ENCODE assay signal across 12 cellular contexts in the genomic region with DNA sequence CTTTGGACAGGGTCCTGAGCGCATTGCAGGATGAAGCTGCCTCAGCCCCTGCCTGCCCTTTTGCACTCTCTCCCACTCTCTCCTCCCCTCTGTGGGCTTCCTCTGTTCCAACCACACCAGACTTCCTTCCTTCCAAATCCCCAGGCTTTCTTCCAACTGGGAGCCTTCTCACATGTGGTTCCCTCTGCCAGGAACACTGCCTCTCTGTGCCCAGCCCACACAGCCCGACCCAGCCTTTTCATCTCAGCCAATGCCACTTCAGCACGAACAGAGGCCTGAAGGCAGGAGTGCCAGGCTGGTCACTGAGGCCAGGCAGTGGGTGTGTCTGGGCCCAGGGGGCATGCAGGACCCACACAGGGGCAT. TPM values are rescaled to one million over a fixed set of nuclear protein-coding genes. Genes with fewer than 3 reads are reported as not detected.
DNase-seq lines count a peak whose midpoint lies in the region; ATAC-seq and TF ChIP-seq lines count a peak whose summit lies in the region.
"Had no signal": no experiment of that assay in that cellular context is flagged by ENCODE, and none has a peak within 500 bp of the region (broad histone marks: within the 10 kb centered on the region; RNA-seq: fewer than 3 reads in every experiment).

No MANE protein-coding gene starts in this region.

- no peak overlapping the region for H3K4me3 Mint-ChIP-seq in HFFc6
- H3K4me3 Mint-ChIP-seq: activated T-cell treated with anti-CD3 and anti-CD28 coated beads, Interleukin-2, amount 50 U/mL, for 72 hours; mesothelial cell of epicardium had no signal

- peaks cover 24 to 39% of the 10 kb centered on the region in 2 experiments for H3K79me1 ChIP-seq in IMR-90 (ENCODE audit: low read depth in 1 of 2, low read length in 2 of 2)

- H3K56ac ChIP-seq in IMR-90 (ENCODE audit: extremely low read depth, insufficient read depth, low read length) = no peak overlapping the region

- peaks cover 27% of the 10 kb centered on the region for H3K4me1 Mint-ChIP-seq in HFFc6 (ENCODE audit: low read depth)

- intact Hi-C loops in IMR-90 (cut with micrococcal nuclease) = no loop called here

- H2BK120ac ChIP-seq in IMR-90 (ENCODE audit: low read depth, low read length) = no peak overlapping the region

- H4K8ac ChIP-seq in IMR-90 (ENCODE audit: low read depth in 2 of 2, low read length in 2 of 2) = no peak overlapping the region

- peak overlapping the region; percentile 85 for H2AK9ac ChIP-seq in IMR-90 (replicated peaks; ENCODE audit: low read depth, low read length, poor library complexity)

- TF ChIP-seq RAD21 in IMR-90 (IDR thresholded peaks at IDR 0.05; ENCODE audit: low read length) = no peak

- no peak overlapping the region for H2BK20ac ChIP-seq in IMR-90 (ENCODE audit: low read depth, low read length)

- H3K4me3 ChIP-seq in IMR-90 (ENCODE audit: insufficient read depth, low read depth, low read length) = no peak overlapping the region
- H3K4me3 ChIP-seq in lung = no peak overlapping the region
- no peak overlapping the region for H3K4me3 ChIP-seq in stomach smooth muscle (ENCODE audit: low read length in 2 of 2)
- no peak overlapping the region for H3K4me3 ChIP-seq in WERI-Rb-1 (ENCODE audit: low read depth, low read length)

- TF ChIP-seq CTCF in IMR-90 (conservative IDR thresholded peaks at IDR 0.05; ENCODE audit: low read depth, low read length) = no peak
- TF ChIP-seq CTCF in lung (IDR thresholded peaks at IDR 0.05; ENCODE audit: control extremely low read depth, extremely low read depth) = no peak
- TF ChIP-seq CTCF in HFFc6 (IDR thresholded peaks at IDR 0.05) = no peak
- no peak for TF ChIP-seq CTCF in WERI-Rb-1 (IDR thresholded peaks at IDR 0.05; ENCODE audit: low read depth, low read length)

- TF ChIP-seq POLR2A in IMR-90 (IDR thresholded peaks at IDR 0.05; ENCODE audit: low read depth, low read length) = no peak

- peaks cover 20% of the 10 kb centered on the region for H4K20me1 ChIP-seq in IMR-90 (ENCODE audit: insufficient read depth, low read length)

- H2BK5ac ChIP-seq in IMR-90 (ENCODE audit: low read depth, low read length, poor library complexity, severe bottlenecking) = no peak overlapping the region

- dilution Hi-C loops in IMR-90 (cut with HindIII; ENCODE audit: low sequenced_read_pairs, unreplicated experiment) = no loop called here

- H3K4me1 ChIP-seq in IMR-90 (ENCODE audit: control insufficient read depth, insufficient read depth, low read length) (peaks cover 9% of the 10 kb centered on the region), lung (ENCODE audit: control insufficient read depth in 2 of 2, insufficient read depth in 2 of 2, low read length in 2 of 2) (peaks cover 0 to 15% of the 10 kb centered on the region in 2 donors), stomach smooth muscle (ENCODE audit: control insufficient read depth, insufficient read depth, low read length) (peaks cover 53% of the 10 kb centered on the region)

- no peak overlapping the region for H3K4ac ChIP-seq in IMR-90 (ENCODE audit: low read depth, low read length)

- in situ Hi-C loops in IMR-90 (cut with MboI; ENCODE audit: low sequenced_read_pairs) = loop anchor here (25.0 kb wide), 2 partner anchors 394 to 569 kb away; partner anchors contain the start of genes RHCE, RSRP1 and SYF2

- H3K27me3 Mint-ChIP-seq in HFFc6 (ENCODE audit: insufficient read depth) = no peaks in the 10 kb centered on the region; the same call in none of the 2 replicates

- no peak overlapping the region for H3K9ac ChIP-seq in IMR-90 (ENCODE audit: low read depth, low read length)
- no peak overlapping the region for H3K9ac ChIP-seq in stomach smooth muscle (ENCODE audit: low read length in 2 of 2)

- H3K36me3 ChIP-seq in IMR-90 (ENCODE audit: control insufficient read depth, insufficient read depth, low read length) (peaks cover 38% of the 10 kb centered on the region; the same call in 1 of the 2 replicates), lung (ENCODE audit: control insufficient read depth in 2 of 2, insufficient read depth in 2 of 2, low read length in 2 of 2) (peaks cover 0 to 26% of the 10 kb centered on the region in 2 donors), stomach smooth muscle (ENCODE audit: control insufficient read depth in 2 of 2, insufficient read depth in 2 of 2, low read length in 2 of 2) (peaks cover 6 to 17% of the 10 kb centered on the region in 2 donors), WERI-Rb-1 (peaks cover 21% of the 10 kb centered on the region)

- H3K36me3 Mint-ChIP-seq in HFFc6 (ENCODE audit: low read depth) = no peaks in the 10 kb centered on the region; the same call in 1 of the 2 replicates

- BruUV-seq in IMR-90 (replicated peaks; lab: Mats Ljungman, UMichigan) = no TSS peak

- H3K23ac ChIP-seq in IMR-90 (ENCODE audit: low read depth, low read length) = no peak overlapping the region

- H3K14ac ChIP-seq in IMR-90 (replicated peaks; ENCODE audit: low read depth, low read length) = no peak overlapping the region

- H3K27ac ChIP-seq in IMR-90 (ENCODE audit: insufficient read depth, low read length) (no peak overlapping the region), lung (ENCODE audit: low read depth in 1 of 2, low read length in 1 of 2) (peak overlapping the region in 1 of 2 donors; percentile 78), stomach smooth muscle (ENCODE audit: low read length) (peak overlapping the region; percentile 58), WERI-Rb-1 (no peak overlapping the region)

- H3K27me3 ChIP-seq in IMR-90 (ENCODE audit: control insufficient read depth, insufficient read depth, low read length) (no peaks in the 10 kb centered on the region), lung (ENCODE audit: control insufficient read depth, insufficient read depth) (no peaks in the 10 kb centered on the region), stomach smooth muscle (ENCODE audit: control insufficient read depth in 1 of 2, insufficient read depth in 2 of 2, low read length in 2 of 2) (no peaks in the 10 kb centered on the region), WERI-Rb-1 (ENCODE audit: insufficient read depth, low read depth, severe bottlenecking) (no peaks in the 10 kb centered on the region)

- ATAC-seq in IMR-90 (ENCODE audit: low read depth) (no peak; the same call in 1 of the 2 replicates), lung (ENCODE audit: insufficient read depth, low FRiP score) (peak; percentile 43)
- ATAC-seq: activated T-cell treated with anti-CD3 and anti-CD28 coated beads, Interleukin-2, amount 50 U/mL, for 72 hours had no signal

- no peak overlapping the region for H3K4me2 ChIP-seq in IMR-90 (ENCODE audit: low read depth, low read length)

- H3K9me3 ChIP-seq in IMR-90 (ENCODE audit: control insufficient read depth, insufficient read depth, low read length) (no peaks in the 10 kb centered on the region), lung (ENCODE audit: control insufficient read depth in 2 of 2, insufficient read depth in 1 of 2, low read length in 1 of 2) (no peaks in the 10 kb centered on the region), stomach smooth muscle (ENCODE audit: control insufficient read depth in 2 of 2, low read length in 2 of 2) (no peaks in the 10 kb centered on the region), WERI-Rb-1 (ENCODE audit: severe bottlenecking) (no peaks in the 10 kb centered on the region)

- H3K27ac Mint-ChIP-seq in HFFc6 = no peak overlapping the region; the same call in 1 of the 2 replicates
- H3K27ac Mint-ChIP-seq: activated T-cell treated with anti-CD3 and anti-CD28 coated beads, Interleukin-2, amount 50 U/mL, for 72 hours; mesothelial cell of epicardium had no signal

- H4K91ac ChIP-seq in IMR-90 (ENCODE audit: insufficient read depth, low read depth, low read length) = no peak overlapping the region

- CTCF ChIA-PET in IMR-90 (lab: Yijun Ruan, JAX) = no interaction called here

- H2BK15ac ChIP-seq in IMR-90 (ENCODE audit: low read depth, low read length) = no peak overlapping the region

- DNase-seq in IMR-90 (no peak), epidermal melanocyte (ENCODE audit: insufficient read length, low spot score) (peak; percentile 84), lung (ENCODE audit: low spot score) (no peak), HFFc6 (no peak), GDM1 (lab: John Stamatoyannopoulos, UW) (no peak), WERI-Rb-1 (no peak), islet precursor cell (no peak)
- DNase-seq: activated T-cell treated with anti-CD3 and anti-CD28 coated beads, Interleukin-2, amount 50 U/mL, for 72 hours; NCI-H1105 treated with DMSO at 0.1 percent for 48 hours; stimulated activated CD4-positive, alpha-beta T cell treated with anti-CD3 and anti-CD28 coated beads, Interleukin-4, amount 100 ng/mL, for 4 hours had no signal

- H2AK5ac ChIP-seq in IMR-90 (ENCODE audit: low read depth, low read length) = no peak overlapping the region

- no peak overlapping the region for H3K18ac ChIP-seq in IMR-90 (ENCODE audit: low read depth, low read length)

- H4K5ac ChIP-seq in IMR-90 (ENCODE audit: low read depth, low read length) = no peak overlapping the region

- no CpG with 5 or more reads among the region's 3 CpGs for WGBS in IMR-90 (ENCODE audit: extremely low coverage in 2 of 2, insufficient read length in 1 of 2), 2 experiments
- 58 to 84% methylated on average over 3 of the region's 3 CpGs for WGBS in lung, 2 donors

- H3K9me1 ChIP-seq in IMR-90 (ENCODE audit: insufficient read depth, low read length) = peaks cover 8% of the 10 kb centered on the region

- POLR2A ChIA-PET in IMR-90 (lab: Charles Lee; ENCODE audit: unreplicated experiment) = no interaction called here

- H3K9me3 Mint-ChIP-seq in HFFc6 = no peaks in the 10 kb centered on the region
- H3K9me3 Mint-ChIP-seq: activated T-cell treated with anti-CD3 and anti-CD28 coated beads, Interleukin-2, amount 50 U/mL, for 72 hours; mesothelial cell of epicardium had no signal

- peak overlapping the region; percentile 24 for H2AFZ ChIP-seq in IMR-90 (replicated peaks; ENCODE audit: low read length, poor library complexity)

RNA-seq across cellular contexts. Expression of gene SELENON, which starts 5.9 kb away (rescaled TPM):
- 9.1 and 10.0 TPM in 2 replicates for total RNA-seq in IMR-90 (2012; rRNA removed)
- polyA plus RNA-seq in IMR-90 (2012; rRNA removed) = 86.4 and 114 TPM in 2 replicates
- polyA plus RNA-seq in IMR-90 (2012; cell fraction: cytosol; rRNA removed) = 67.8 and 132 TPM in 2 replicates
- polyA plus RNA-seq in IMR-90 (2012; cell fraction: nucleus; rRNA removed; ENCODE audit: low replicate concordance) = 82.8 and 113 TPM in 2 replicates
- total RNA-seq in lung = 10 to 100 TPM; 51.3 to 88.8 TPM
- polyA plus RNA-seq in lung = 10 to 100 TPM; 35.9 to 45.4 TPM
- 10 to 100 TPM; 48.1 to 64.5 (median 58.8) TPM for total RNA-seq in HFFc6 (2021; fragmentation: NEBNext Ultra II Directional; extraction: Animal tissue kit (Norgen Biotek cat#: 25700))

RNA-seq across cellular contexts. Expression of gene MTFR1L, which starts 13.9 kb away (rescaled TPM):
- total RNA-seq in IMR-90 (2012; rRNA removed) (57.2 and 69.7 TPM in 2 replicates), lung (10 to 100 TPM; 35.9 to 43.6 TPM)
- polyA plus RNA-seq in IMR-90 (2012; rRNA removed) (69.1 and 80.0 TPM in 2 replicates), lung (10 to 100 TPM; 35.4 to 40.9 TPM)
- polyA plus RNA-seq in IMR-90 (2012; cell fraction: cytosol; rRNA removed) = 89.0 and 279 TPM in 2 replicates
- polyA plus RNA-seq in IMR-90 (2012; cell fraction: nucleus; rRNA removed; ENCODE audit: low replicate concordance) = 122 and 153 TPM in 2 replicates
- 10 to 100 TPM; 52.4 to 69.1 (median 59.1) TPM for total RNA-seq in HFFc6 (2021; fragmentation: NEBNext Ultra II Directional; extraction: Animal tissue kit (Norgen Biotek cat#: 25700))

RNA-seq across cellular contexts. Expression of gene AUNIP, which starts 53.4 kb away (rescaled TPM):
- total RNA-seq in IMR-90 (2012; rRNA removed) = 3.9 and 5.0 TPM in 2 replicates
- 2.2 and 2.4 TPM in 2 replicates for polyA plus RNA-seq in IMR-90 (2012; rRNA removed)
- polyA plus RNA-seq in IMR-90 (2012; cell fraction: cytosol; rRNA removed) = 0.52 and 0.65 TPM in 2 replicates
- polyA plus RNA-seq in IMR-90 (2012; cell fraction: nucleus; rRNA removed; ENCODE audit: low replicate concordance) = 0.39 and 0.96 TPM in 2 replicates
- 1 to 10 TPM in 1 of 2 donors, under 1 TPM in 1; 0.21 to 1.1 TPM for total RNA-seq in lung
- under 1 TPM; 0.26 to 0.31 TPM for polyA plus RNA-seq in lung
- 1 to 10 TPM; 2.4 to 3.6 (median 3.2) TPM for total RNA-seq in HFFc6 (2021; fragmentation: NEBNext Ultra II Directional; extraction: Animal tissue kit (Norgen Biotek cat#: 25700))
